In the genomic region with DNA sequence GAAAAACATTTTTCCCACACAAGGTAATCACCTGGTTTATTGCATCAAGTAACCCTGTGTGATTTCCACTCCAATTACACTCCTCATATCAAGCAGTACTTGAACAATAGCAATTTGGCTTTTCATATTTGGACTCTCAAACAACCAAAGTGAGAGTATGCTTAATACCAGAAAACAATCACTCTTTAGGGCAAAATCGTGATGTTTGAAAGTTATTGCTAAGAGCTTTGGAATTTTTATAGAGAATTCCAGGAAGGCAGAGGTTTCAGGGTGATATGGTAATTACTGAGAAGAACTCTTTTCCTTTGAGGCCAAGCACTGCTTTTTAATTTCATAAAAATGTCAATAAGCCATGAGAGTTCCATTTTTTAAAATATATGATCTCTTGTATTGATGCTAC, we compare ENCODE assay signal across 24 cellular contexts.
"Had no signal": no experiment of that assay in that cellular context is flagged by ENCODE, and none has a peak within 500 bp of the region (broad histone marks: within the 10 kb centered on the region; RNA-seq: fewer than 3 reads in every experiment).

No MANE protein-coding gene starts in this region.

- H3K9me3 ChIP-seq: ascending aorta, body of pancreas had no signal

- H3K36me3 Mint-ChIP-seq: activated CD4-positive, alpha-beta memory T cell treated with anti-CD3 and anti-CD28 coated beads for 36 hours; T-cell had no signal

- H3K27ac ChIP-seq: ascending aorta, body of pancreas had no signal

- H3K27me3 Mint-ChIP-seq: activated B cell treated with CpG ODN at 0.5 μM for 24 hours; activated CD4-positive, alpha-beta memory T cell treated with anti-CD3 and anti-CD28 coated beads for 36 hours; activated CD4-positive, alpha-beta T cell treated with anti-CD3 and anti-CD28 coated beads, Interleukin-2, amount 10 ng/mL, durations not matched to agents 7 days and 5 days; activated naive CD8-positive, alpha-beta T cell treated with anti-CD3 and anti-CD28 coated beads, Interleukin-2, amount 50 U/mL, for 24 hours; T-cell had no signal

- ATAC-seq: activated naive CD4-positive, alpha-beta T cell treated with anti-CD3 and anti-CD28 coated beads, Interleukin-2, amount 50 U/mL, for 72 hours; activated naive CD8-positive, alpha-beta T cell treated with anti-CD3 and anti-CD28 coated beads, Interleukin-2, amount 50 U/mL, for 24 hours; activated T-cell treated with anti-CD3 and anti-CD28 coated beads, Interleukin-2, amount 50 U/mL, for 4 hours; body of pancreas; T-cell had no signal

- H3K27ac Mint-ChIP-seq: activated B cell treated with CpG ODN at 0.5 μM for 24 hours; activated CD4-positive, alpha-beta memory T cell treated with anti-CD3 and anti-CD28 coated beads for 36 hours; activated CD4-positive, alpha-beta T cell treated with anti-CD3 and anti-CD28 coated beads, Interleukin-2, amount 10 ng/mL, durations not matched to agents 7 days and 5 days; activated naive CD4-positive, alpha-beta T cell treated with anti-CD3 and anti-CD28 coated beads, Interleukin-2, amount 50 U/mL, for 72 hours; activated naive CD8-positive, alpha-beta T cell treated with anti-CD3 and anti-CD28 coated beads, Interleukin-2, amount 50 U/mL, for 24 hours; T-cell had no signal

- DNase-seq: activated B cell treated with CpG ODN at 0.5 μM for 24 hours; activated CD4-positive, alpha-beta memory T cell treated with anti-CD3 and anti-CD28 coated beads for 36 hours; activated CD4-positive, alpha-beta T cell treated with anti-CD3 and anti-CD28 coated beads for 1 hour; activated CD4-positive, alpha-beta T cell treated with anti-CD3 and anti-CD28 coated beads, Interleukin-2, amount 10 ng/mL, durations not matched to agents 7 days and 5 days; activated CD8-positive, alpha-beta memory T cell treated with anti-CD3 and anti-CD28 coated beads for 24 hours; activated effector memory CD4-positive, alpha-beta T cell treated with anti-CD3 and anti-CD28 coated beads, Interleukin-2, amount 50 U/mL, for 16 hours; activated naive CD4-positive, alpha-beta T cell treated with Interleukin-2 at 50 U/mL for 16 hours; activated naive CD8-positive, alpha-beta T cell treated with anti-CD3 and anti-CD28 coated beads, Interleukin-2, amount 50 U/mL, for 24 hours; activated T-cell treated with anti-CD3 and anti-CD28 coated beads, Interleukin-2, amount 50 U/mL, for 4 hours; amniotic stem cell; body of pancreas; central memory CD4-positive, alpha-beta T cell; Kasumi-1; NCI-H1048; NCI-H146; NCI-H187 treated with DMSO at 0.1 percent for 48 hours; NCI-H2081 treated with DMSO at 0.1 percent for 48 hours; NCI-H510A treated with DMSO at 0.1 percent for 48 hours; SHP77; T-cell; T-helper 2 cell; T1000 had no signal

- H3K4me3 Mint-ChIP-seq: activated B cell treated with CpG ODN at 0.5 μM for 24 hours; activated CD4-positive, alpha-beta memory T cell treated with anti-CD3 and anti-CD28 coated beads for 36 hours; activated CD4-positive, alpha-beta T cell treated with anti-CD3 and anti-CD28 coated beads, Interleukin-2, amount 10 ng/mL, durations not matched to agents 7 days and 5 days; activated naive CD8-positive, alpha-beta T cell treated with anti-CD3 and anti-CD28 coated beads, Interleukin-2, amount 50 U/mL, for 24 hours; activated T-cell treated with anti-CD3 and anti-CD28 coated beads, Interleukin-2, amount 50 U/mL, for 4 hours; T-cell had no signal

- H3K4me3 ChIP-seq: ascending aorta, body of pancreas had no signal

- H3K4me1 Mint-ChIP-seq: activated B cell treated with CpG ODN at 0.5 μM for 24 hours; activated CD4-positive, alpha-beta T cell treated with anti-CD3 and anti-CD28 coated beads, Interleukin-2, amount 10 ng/mL, durations not matched to agents 7 days and 5 days; activated naive CD8-positive, alpha-beta T cell treated with anti-CD3 and anti-CD28 coated beads, Interleukin-2, amount 50 U/mL, for 24 hours; T-cell had no signal

- H3K36me3 ChIP-seq: ascending aorta had no signal

- H3K27me3 ChIP-seq: ascending aorta, body of pancreas had no signal

- H3K4me1 ChIP-seq: ascending aorta, body of pancreas had no signal
